Comparison of ENCODE assay signal across 23 cellular contexts in genomic region chr7:3243256-3243655, GRCh38. TPM values are rescaled to one million over a fixed set of nuclear protein-coding genes. Genes with fewer than 3 reads are reported as not detected.
A peak's percentile ranks its signal among the peaks of the same experiment; 100 is the strongest.
DNase-seq lines count a peak whose midpoint lies in the region; ATAC-seq and TF ChIP-seq lines count a peak whose summit lies in the region.
"Had no signal": no experiment of that assay in that cellular context is flagged by ENCODE, and none has a peak within 500 bp of the region (broad histone marks: within the 10 kb centered on the region; RNA-seq: fewer than 3 reads in every experiment).

No MANE protein-coding gene starts in this region.

- 69 to 74% (median 71%) methylated on average over 5 of the region's 5 CpGs for WGBS in stomach, 5 donors

- TF ChIP-seq CTCF in Panc1 (IDR thresholded peaks at IDR 0.05) = no peak
- no peak for TF ChIP-seq CTCF in fibroblast of villous mesenchyme (IDR thresholded peaks at IDR 0.05; ENCODE audit: insufficient read depth, low read depth, low read length)
- no peak for TF ChIP-seq CTCF in stomach (IDR thresholded peaks at IDR 0.05)
- TF ChIP-seq CTCF in colonic mucosa (IDR thresholded peaks at IDR 0.05) = no peak

- peak; percentile 47 for ATAC-seq in Panc1
- ATAC-seq in HG03135 (IDR thresholded peaks at IDR 0.05; ENCODE audit: unreplicated experiment) = no peak
- ATAC-seq: activated naive CD4-positive, alpha-beta T cell treated with anti-CD3 and anti-CD28 coated beads, Interleukin-2, amount 50 U/mL, for 72 hours; activated T-helper 17 cell treated with anti-CD3 and anti-CD28 coated beads, Interleukin-2, amount 50 U/mL, for 72 hours; left cardiac atrium; stimulated activated naive CD8-positive, alpha-beta T cell treated with anti-CD3 and anti-CD28 coated beads, Interleukin-15, Interleukin-2, amounts not matched to agents 100 U/mL and 50 U/mL, for 24 hours had no signal

- H3K27me3 Mint-ChIP-seq in immature natural killer cell (ENCODE audit: low read depth in 3 of 3) = peaks cover 0 to 6% (median 4%) of the 10 kb centered on the region in 3 donors

- intact Hi-C loops in Panc1 (cut with micrococcal nuclease; ENCODE audit: unreplicated experiment) (no loop called here), stomach (cut with DNase I; ENCODE audit: low total_unique reads) (no loop called here), colonic mucosa (cut with DNase I) (no loop called here)

- no peak for TF ChIP-seq POLR2A in stomach (IDR thresholded peaks at IDR 0.05)

- H3K9ac ChIP-seq in colonic mucosa (ENCODE audit: low read depth in 2 of 2, low read length in 2 of 2) = no peak overlapping the region
- H3K9ac ChIP-seq: KMS-11 had no signal

- BruUV-seq in Panc1 (replicated peaks; lab: Mats Ljungman, UMichigan) = no TSS peak

- POLR2A ChIA-PET in Panc1 (lab: Charles Lee) = interaction anchor here (0.7 kb wide), 1 partner anchor 350 kb away, joined by 3 read pairs; no protein-coding TSS in a partner anchor

- H3K27ac ChIP-seq in Panc1 (ENCODE audit: low read length) (peak overlapping the region; percentile 91), stomach (no peak overlapping the region), colonic mucosa (no peak overlapping the region)
- H3K27ac ChIP-seq: KMS-11, right atrium auricular region, upper lobe of left lung had no signal

- H3K27ac Mint-ChIP-seq in immature natural killer cell = no peak overlapping the region
- H3K27ac Mint-ChIP-seq: activated T-helper 17 cell treated with anti-CD3 and anti-CD28 coated beads, Interleukin-2, amount 50 U/mL, for 72 hours; T-helper 2 cell treated with Interferon-gamma antibody and Interleukin-4, amounts not matched to agents 5 μg/mL and 100 μg/mL, for 36 hours had no signal

- H3K4me1 Mint-ChIP-seq in immature natural killer cell = no peaks in the 10 kb centered on the region
- H3K4me1 Mint-ChIP-seq: activated T-helper 17 cell treated with anti-CD3 and anti-CD28 coated beads, Interleukin-2, amount 50 U/mL, for 72 hours had no signal

- H3K36me3 Mint-ChIP-seq in immature natural killer cell = peaks cover 0 to 4% (median 0%) of the 10 kb centered on the region in 3 donors

- peak overlapping the region; percentile 20 to 58 for H3K4me3 ChIP-seq in Panc1 (ENCODE audit: low read depth in 2 of 2, low read length in 2 of 2)
- no peak overlapping the region for H3K4me3 ChIP-seq in fibroblast of villous mesenchyme (ENCODE audit: low read depth, low read length)
- H3K4me3 ChIP-seq in stomach = no peak overlapping the region
- no peak overlapping the region for H3K4me3 ChIP-seq in colonic mucosa
- H3K4me3 ChIP-seq: right atrium auricular region, upper lobe of left lung had no signal

- DNase-seq in DMS53 (lab: John Stamatoyannopoulos, UW) = peak; percentile 10
- no peak for DNase-seq in DMS53 treated with DMSO at 0.1 percent for 48 hours (lab: John Stamatoyannopoulos, UW; ENCODE audit: unreplicated experiment)
- DNase-seq in Panc1 (ENCODE audit: low read depth, low spot score) = peak; percentile 43
- DNase-seq in fibroblast of villous mesenchyme (ENCODE audit: low read depth) = peak; percentile 76
- no peak for DNase-seq in stomach
- DNase-seq in immature natural killer cell = no peak
- no peak for DNase-seq in colonic mucosa
- DNase-seq: 8988T; effector CD8-positive, alpha-beta T cell; left cardiac atrium; mesendoderm; NCI-H187 treated with DMSO at 0.1 percent for 48 hours; NCI-H345; stimulated activated CD4-positive, alpha-beta T cell treated with anti-CD3 and anti-CD28 coated beads, Interleukin-4, amount 100 ng/mL, for 24 hours; stimulated activated naive CD8-positive, alpha-beta T cell treated with anti-CD3 and anti-CD28 coated beads, Interleukin-15, Interleukin-2, amounts not matched to agents 100 U/mL and 50 U/mL, for 24 hours had no signal

- H3K9me3 ChIP-seq in Panc1 (ENCODE audit: control insufficient read depth, insufficient read depth, low read depth, low read length) (peaks cover 10% of the 10 kb centered on the region; the same call in 1 of the 2 replicates), stomach (no peaks in the 10 kb centered on the region), colonic mucosa (no peaks in the 10 kb centered on the region)
- H3K9me3 ChIP-seq: upper lobe of left lung had no signal

- no peak overlapping the region for H3K4me3 Mint-ChIP-seq in immature natural killer cell
- H3K4me3 Mint-ChIP-seq: activated T-helper 17 cell treated with anti-CD3 and anti-CD28 coated beads, Interleukin-2, amount 50 U/mL, for 72 hours; T-helper 2 cell treated with Interferon-gamma antibody and Interleukin-4, amounts not matched to agents 5 μg/mL and 100 μg/mL, for 36 hours had no signal

- TF ChIP-seq EP300 in stomach (IDR thresholded peaks at IDR 0.05) = peak; percentile 42

- no peaks in the 10 kb centered on the region for H3K36me3 ChIP-seq in Panc1 (ENCODE audit: control insufficient read depth, insufficient read depth, low read length)
- no peaks in the 10 kb centered on the region for H3K36me3 ChIP-seq in stomach
- H3K36me3 ChIP-seq in colonic mucosa = no peaks in the 10 kb centered on the region
- H3K36me3 ChIP-seq: right atrium auricular region, upper lobe of left lung had no signal

- H3K27me3 ChIP-seq in Panc1 (ENCODE audit: control insufficient read depth, insufficient read depth, low read length) (no peaks in the 10 kb centered on the region), stomach (no peaks in the 10 kb centered on the region), colonic mucosa (no peaks in the 10 kb centered on the region)
- H3K27me3 ChIP-seq: right atrium auricular region, upper lobe of left lung had no signal

- in situ Hi-C loops in Panc1 (cut with HindIII; ENCODE audit: low pct_unique_long_range_greater_than_20kb, low sequenced_read_pairs) = no loop called here

- H3K9me3 Mint-ChIP-seq in immature natural killer cell = no peaks in the 10 kb centered on the region

- H3K4me1 ChIP-seq in Panc1 (ENCODE audit: control insufficient read depth, insufficient read depth, low read length) (peaks cover 40% of the 10 kb centered on the region), stomach (peaks cover 0 to 10% (median 0%) of the 10 kb centered on the region in 4 donors), colonic mucosa (no peaks in the 10 kb centered on the region)
- H3K4me1 ChIP-seq: right atrium auricular region, upper lobe of left lung had no signal

- CTCF ChIA-PET in Panc1 (lab: Charles Lee) = interaction anchor here (0.7 kb wide), 1 partner anchor 669 kb away, joined by 5 read pairs; no protein-coding TSS in a partner anchor

RNA-seq across cellular contexts. Expression of gene SDK1, which starts 57.8 kb away (rescaled TPM):
- total RNA-seq in Panc1 (2021; ENCODE audit: unreplicated experiment) (47.4 TPM), fibroblast of villous mesenchyme (0.43 and 0.64 TPM in 2 replicates), stomach (10 to 100 TPM in 3 of 5 donors, 1 to 10 TPM in 2; 5.8 to 11.2 (median 10.1) TPM), colonic mucosa (1 to 10 TPM; 1.3 to 2.6 TPM)
- polyA plus RNA-seq in Panc1 (2012; ENCODE audit: insufficient read length) = 67.8 TPM
- polyA plus RNA-seq in stomach (1 to 10 TPM; 1.6 to 1.9 (median 1.7) TPM), immature natural killer cell (not detected)
- total RNA-seq: G401 had no signal

Comparison
In these comparisons a context has a peak if more than half of its experiments do, and no peak if none do; other contexts are left out.
1. DNase-seq: peak in DMS53 (single experiment), Panc1 (single experiment) and fibroblast of villous mesenchyme (single experiment); none in DMS53 treated with DMSO at 0.1 percent for 48 hours (single experiment), stomach (single experiment), immature natural killer cell (0 of 3) and colonic mucosa (single experiment).
2. H3K4me3 ChIP-seq: peak in Panc1 (2 of 2); none in fibroblast of villous mesenchyme (single experiment), stomach (0 of 4) and colonic mucosa (single experiment).